In genomic region chr16:84732674-84733352, GRCh38 we compare ENCODE assay signal across 11 cellular contexts. TPM values are rescaled to one million over a fixed set of nuclear protein-coding genes. Genes with fewer than 3 reads are reported as not detected.
A peak's percentile ranks its signal among the peaks of the same experiment; 100 is the strongest.
DNase-seq lines count a peak whose midpoint lies in the region; ATAC-seq and TF ChIP-seq lines count a peak whose summit lies in the region.
"Had no signal": no experiment of that assay in that cellular context is flagged by ENCODE, and none has a peak within 500 bp of the region (broad histone marks: within the 10 kb centered on the region; RNA-seq: fewer than 3 reads in every experiment).

No MANE protein-coding gene starts in this region.

- H3K9me3 Mint-ChIP-seq in activated CD8-positive, alpha-beta T cell treated with anti-CD3 and anti-CD28 coated beads for 36 hours: no peaks in the 10 kb centered on the region
- no peaks in the 10 kb centered on the region for H3K9me3 Mint-ChIP-seq in activated CD8-positive, alpha-beta T cell treated with anti-CD3 and anti-CD28 coated beads, Interleukin-2, amount 10 ng/mL, durations not matched to agents 7 days and 5 days (ENCODE audit: insufficient read depth)
- H3K9me3 Mint-ChIP-seq in activated naive CD8-positive, alpha-beta T cell treated with anti-CD3 and anti-CD28 coated beads for 36 hours: no peaks in the 10 kb centered on the region

- peaks cover 54% of the 10 kb centered on the region for H3K4me1 Mint-ChIP-seq in activated CD8-positive, alpha-beta T cell treated with anti-CD3 and anti-CD28 coated beads for 36 hours (ENCODE audit: low read depth)
- peaks cover 56% of the 10 kb centered on the region for H3K4me1 Mint-ChIP-seq in activated CD8-positive, alpha-beta T cell treated with anti-CD3 and anti-CD28 coated beads, Interleukin-2, amount 10 ng/mL, durations not matched to agents 7 days and 5 days (ENCODE audit: low read depth)
- peaks cover 44% of the 10 kb centered on the region for H3K4me1 Mint-ChIP-seq in activated naive CD8-positive, alpha-beta T cell treated with anti-CD3 and anti-CD28 coated beads for 36 hours

- peaks cover 34% of the 10 kb centered on the region for H3K4me1 ChIP-seq in SJSA1 (replicated peaks)
- H3K4me1 ChIP-seq in hepatocyte (ENCODE audit: insufficient read depth): peaks cover 29% of the 10 kb centered on the region
- peaks cover 0 to 18% of the 10 kb centered on the region in 2 donors for H3K4me1 ChIP-seq in uterus
- peaks cover 27% of the 10 kb centered on the region for H3K4me1 ChIP-seq in BE2C

- H3K4me3 Mint-ChIP-seq in activated CD8-positive, alpha-beta T cell treated with anti-CD3 and anti-CD28 coated beads for 36 hours: no peak overlapping the region
- no peak overlapping the region for H3K4me3 Mint-ChIP-seq in activated CD8-positive, alpha-beta T cell treated with anti-CD3 and anti-CD28 coated beads, Interleukin-2, amount 10 ng/mL, durations not matched to agents 7 days and 5 days
- no peak overlapping the region for H3K4me3 Mint-ChIP-seq in activated naive CD8-positive, alpha-beta T cell treated with anti-CD3 and anti-CD28 coated beads for 36 hours

- H3K27me3 Mint-ChIP-seq in activated CD8-positive, alpha-beta T cell treated with anti-CD3 and anti-CD28 coated beads for 36 hours: no peaks in the 10 kb centered on the region
- H3K27me3 Mint-ChIP-seq in activated CD8-positive, alpha-beta T cell treated with anti-CD3 and anti-CD28 coated beads, Interleukin-2, amount 10 ng/mL, durations not matched to agents 7 days and 5 days (ENCODE audit: low read depth): no peaks in the 10 kb centered on the region
- no peaks in the 10 kb centered on the region for H3K27me3 Mint-ChIP-seq in activated naive CD8-positive, alpha-beta T cell treated with anti-CD3 and anti-CD28 coated beads for 36 hours

- DNase-seq in activated CD8-positive, alpha-beta T cell treated with anti-CD3 and anti-CD28 coated beads for 36 hours: no peak
- no peak for DNase-seq in activated CD8-positive, alpha-beta T cell treated with anti-CD3 and anti-CD28 coated beads, Interleukin-2, amount 10 ng/mL, durations not matched to agents 7 days and 5 days
- DNase-seq in SJSA1 (ENCODE audit: low read depth in 1 of 2, low spot score in 2 of 2): no peak
- DNase-seq in hepatocyte (ENCODE audit: low spot score): no peak
- DNase-seq in uterus: no peak
- no peak for DNase-seq in BE2C
- no peak for DNase-seq in NCI-H524 treated with DMSO at 0.1 percent for 48 hours (lab: John Stamatoyannopoulos, UW)
- no peak for DNase-seq in activated naive CD8-positive, alpha-beta T cell treated with anti-CD3 and anti-CD28 coated beads for 36 hours
- DNase-seq: NCI-H1930, nucleus accumbens had no signal

- H3K27me3 ChIP-seq in SJSA1 (replicated peaks) (no peaks in the 10 kb centered on the region), hepatocyte (no peaks in the 10 kb centered on the region), uterus (no peaks in the 10 kb centered on the region), BE2C (no peaks in the 10 kb centered on the region)
- H3K27me3 ChIP-seq: suprapubic skin had no signal

- H3K4me3 ChIP-seq in SJSA1 (no peak overlapping the region), hepatocyte (no peak overlapping the region), uterus (no peak overlapping the region), BE2C (ENCODE audit: low read depth, low read length) (no peak overlapping the region)
- H3K4me3 ChIP-seq: suprapubic skin had no signal

- H2AFZ ChIP-seq in hepatocyte: no peak overlapping the region

- no peak for TF ChIP-seq CTCF in activated CD8-positive, alpha-beta T cell treated with anti-CD3 and anti-CD28 coated beads for 36 hours (IDR thresholded peaks at IDR 0.05)
- no peak for TF ChIP-seq CTCF in hepatocyte (IDR thresholded peaks at IDR 0.05; ENCODE audit: poor library complexity)
- no peak for TF ChIP-seq CTCF in uterus (IDR thresholded peaks at IDR 0.05)
- TF ChIP-seq CTCF in BE2C (IDR thresholded peaks at IDR 0.05; ENCODE audit: low read depth, low read length): no peak

- WGBS in hepatocyte (ENCODE audit: low lambda C conversion rate, missing lambda C conversion rate): 78% methylated on average over 9 of the region's 9 CpGs

- TF ChIP-seq POLR2A in uterus (IDR thresholded peaks at IDR 0.05): no peak

- H3K9me3 ChIP-seq in SJSA1 (replicated peaks) (no peaks in the 10 kb centered on the region), hepatocyte (ENCODE audit: low read depth) (no peaks in the 10 kb centered on the region), uterus (no peaks in the 10 kb centered on the region), BE2C (no peaks in the 10 kb centered on the region)
- H3K9me3 ChIP-seq: suprapubic skin had no signal

- no peak overlapping the region for H3K4me2 ChIP-seq in hepatocyte

- ATAC-seq in activated CD8-positive, alpha-beta T cell treated with anti-CD3 and anti-CD28 coated beads for 36 hours: no peak
- ATAC-seq in activated CD8-positive, alpha-beta T cell treated with anti-CD3 and anti-CD28 coated beads, Interleukin-2, amount 10 ng/mL, durations not matched to agents 7 days and 5 days: no peak

- H3K9me2 ChIP-seq in hepatocyte (replicated peaks; ENCODE audit: insufficient read depth): no peaks in the 10 kb centered on the region

- peaks cover 25% of the 10 kb centered on the region for H3K36me3 ChIP-seq in SJSA1
- no peaks in the 10 kb centered on the region for H3K36me3 ChIP-seq in hepatocyte (replicated peaks; ENCODE audit: insufficient read depth, low read depth)
- H3K36me3 ChIP-seq in uterus: no peaks in the 10 kb centered on the region
- H3K36me3 ChIP-seq in BE2C: peaks cover 19% of the 10 kb centered on the region; the same call in 1 of the 2 replicates
- H3K36me3 ChIP-seq: suprapubic skin had no signal

- POLR2A ChIA-PET in activated CD8-positive, alpha-beta T cell treated with anti-CD3 and anti-CD28 coated beads for 36 hours (lab: Charles Lee): interaction anchor here (1.0 to 1.2 kb wide), 2 partner anchors 34 to 68 kb away, joined by 3 read pairs; no protein-coding TSS in a partner anchor
- POLR2A ChIA-PET in activated CD8-positive, alpha-beta T cell treated with anti-CD3 and anti-CD28 coated beads, Interleukin-2, amount 10 ng/mL, durations not matched to agents 7 days and 5 days (lab: Charles Lee): no interaction called here

- CTCF ChIA-PET in activated CD8-positive, alpha-beta T cell treated with anti-CD3 and anti-CD28 coated beads for 36 hours (lab: Charles Lee): interaction anchor here (1.0 to 3.8 kb wide), 2 partner anchors 7 to 22 kb away, joined by 3 to 38 read pairs; no protein-coding TSS in a partner anchor
- CTCF ChIA-PET in activated CD8-positive, alpha-beta T cell treated with anti-CD3 and anti-CD28 coated beads, Interleukin-2, amount 10 ng/mL, durations not matched to agents 7 days and 5 days (lab: Charles Lee): interaction anchor here (1.2 to 1.5 kb wide), 3 partner anchors 22 to 222 kb away, joined by 3 to 6 read pairs (median 3); no protein-coding TSS in a partner anchor

- H3K36me3 Mint-ChIP-seq in activated CD8-positive, alpha-beta T cell treated with anti-CD3 and anti-CD28 coated beads for 36 hours (ENCODE audit: low read depth): peaks cover 17% of the 10 kb centered on the region
- H3K36me3 Mint-ChIP-seq in activated CD8-positive, alpha-beta T cell treated with anti-CD3 and anti-CD28 coated beads, Interleukin-2, amount 10 ng/mL, durations not matched to agents 7 days and 5 days (ENCODE audit: low read depth): peaks cover 15% of the 10 kb centered on the region
- H3K36me3 Mint-ChIP-seq in activated naive CD8-positive, alpha-beta T cell treated with anti-CD3 and anti-CD28 coated beads for 36 hours: peaks cover 18% of the 10 kb centered on the region

- intact Hi-C loops in activated CD8-positive, alpha-beta T cell treated with anti-CD3 and anti-CD28 coated beads for 36 hours (cut with micrococcal nuclease): no loop called here
- intact Hi-C loops in uterus (cut with DNase I; ENCODE audit: low total_unique reads): no loop called here

- H3K79me2 ChIP-seq in hepatocyte: peaks cover 91% of the 10 kb centered on the region

- H3K27ac Mint-ChIP-seq in activated CD8-positive, alpha-beta T cell treated with anti-CD3 and anti-CD28 coated beads for 36 hours: peak overlapping the region; percentile 42
- no peak overlapping the region for H3K27ac Mint-ChIP-seq in activated CD8-positive, alpha-beta T cell treated with anti-CD3 and anti-CD28 coated beads, Interleukin-2, amount 10 ng/mL, durations not matched to agents 7 days and 5 days
- H3K27ac Mint-ChIP-seq in activated naive CD8-positive, alpha-beta T cell treated with anti-CD3 and anti-CD28 coated beads for 36 hours: no peak overlapping the region

- H3K27ac ChIP-seq in SJSA1 (peak overlapping the region; percentile 35; the same call in 1 of the 2 replicates), hepatocyte (peak overlapping the region; percentile 61), uterus (peak overlapping the region; percentile 21 to 91)
- H3K27ac ChIP-seq: suprapubic skin had no signal

- H4K20me1 ChIP-seq in hepatocyte (ENCODE audit: insufficient read depth, poor library complexity, severe bottlenecking): peaks cover 17% of the 10 kb centered on the region

RNA-seq across cellular contexts. Expression of gene USP10, which starts 33.0 kb away (rescaled TPM):
- 100 to 1,000 TPM; 116 TPM for total RNA-seq in activated CD8-positive, alpha-beta T cell treated with anti-CD3 and anti-CD28 coated beads for 36 hours
- total RNA-seq in activated CD8-positive, alpha-beta T cell treated with anti-CD3 and anti-CD28 coated beads, Interleukin-2, amount 10 ng/mL, durations not matched to agents 7 days and 5 days: 10 to 100 TPM; 82.9 to 88.3 TPM
- 53.3 and 59.7 TPM in 2 replicates for total RNA-seq in SJSA1 (2014; rRNA removed; shearing (Covaris generic))
- total RNA-seq in hepatocyte (50.3 and 53.1 TPM in 2 replicates), uterus (10 to 100 TPM; 12.6 to 83.3 (median 44.2) TPM)
- 54.8 and 62.4 TPM in 2 replicates for polyA plus RNA-seq in hepatocyte
- 184 TPM for polyA plus RNA-seq in BE2C (2012; ENCODE audit: insufficient read depth, insufficient read length, low read depth)
- total RNA-seq in activated naive CD8-positive, alpha-beta T cell treated with anti-CD3 and anti-CD28 coated beads for 36 hours: 100 to 1,000 TPM; 148 to 151 TPM
